Comparison of ENCODE assay signal across 8 cellular contexts in genomic region chr1:11272842-11273594, GRCh38. TPM values are rescaled to one million over a fixed set of nuclear protein-coding genes. Genes with fewer than 3 reads are reported as not detected.
DNase-seq lines count a peak whose midpoint lies in the region; ATAC-seq and TF ChIP-seq lines count a peak whose summit lies in the region.

TSS of gene UBIAD1 (plus strand) at chr1:11273198. CDS start at chr1:11273532, 334 bp downstream.

- H3K27me3 Mint-ChIP-seq in activated T-helper 1 cell treated with anti-CD3 and anti-CD28 coated beads, Interleukin-12 subunit alpha, Interleukin-12 subunit beta, Interleukin-2, Interleukin-4 antibody, amounts not matched to agents 30 ng/mL and 10 ng/mL and 1 ng/mL, durations not matched to agents 14 hours and 24 hours and 36 hours (ENCODE audit: insufficient read depth): peaks cover 2% of the 10 kb centered on the region
- H3K27me3 Mint-ChIP-seq in naive thymus-derived CD8-positive, alpha-beta T cell: no peaks in the 10 kb centered on the region
- H3K27me3 Mint-ChIP-seq in stimulated activated naive B cell treated with anti-CD40 and anti-IgM and Interleukin-4, amounts not matched to agents 10 μg/mL and 1 μg/mL and 100 μg/mL, for 72 hours: no peaks in the 10 kb centered on the region

- H3K4me1 ChIP-seq in DND-41 (ENCODE audit: insufficient read depth, low read length) (peaks cover 32% of the 10 kb centered on the region), fibroblast of lung (ENCODE audit: control insufficient read depth, extremely low read depth, insufficient read depth, low read length) (peaks cover 2% of the 10 kb centered on the region)

- peak within 1 kb of the TSS; percentile 95 for H3K27ac Mint-ChIP-seq in activated T-helper 1 cell treated with anti-CD3 and anti-CD28 coated beads, Interleukin-12 subunit alpha, Interleukin-12 subunit beta, Interleukin-2, Interleukin-4 antibody, amounts not matched to agents 30 ng/mL and 10 ng/mL and 1 ng/mL, durations not matched to agents 14 hours and 24 hours and 36 hours
- H3K27ac Mint-ChIP-seq in naive thymus-derived CD8-positive, alpha-beta T cell: peak within 1 kb of the TSS; percentile 88 to 98 (median 92)
- peak within 1 kb of the TSS; percentile 97 for H3K27ac Mint-ChIP-seq in stimulated activated naive B cell treated with anti-CD40 and anti-IgM and Interleukin-4, amounts not matched to agents 10 μg/mL and 1 μg/mL and 100 μg/mL, for 72 hours

- intact Hi-C loops in activated T-helper 1 cell treated with anti-CD3 and anti-CD28 coated beads, Interleukin-12 subunit alpha, Interleukin-12 subunit beta, Interleukin-2, Interleukin-4 antibody, amounts not matched to agents 30 ng/mL and 10 ng/mL and 1 ng/mL, durations not matched to agents 14 hours and 24 hours and 36 hours (cut with micrococcal nuclease): loop anchor here (1.0 to 10.0 kb wide), 6 partner anchors 11 to 632 kb away; partner anchors contain the start of genes MAD2L2, MTOR and TARDBP

- H3K36me3 ChIP-seq in DND-41 (ENCODE audit: insufficient read depth, low read length): peaks cover 21% of the 10 kb centered on the region
- H3K36me3 ChIP-seq in fibroblast of lung (ENCODE audit: control insufficient read depth, insufficient read depth, low read length): no peaks in the 10 kb centered on the region

- no peaks in the 10 kb centered on the region for H3K9me3 Mint-ChIP-seq in activated T-helper 1 cell treated with anti-CD3 and anti-CD28 coated beads, Interleukin-12 subunit alpha, Interleukin-12 subunit beta, Interleukin-2, Interleukin-4 antibody, amounts not matched to agents 30 ng/mL and 10 ng/mL and 1 ng/mL, durations not matched to agents 14 hours and 24 hours and 36 hours
- H3K9me3 Mint-ChIP-seq in naive thymus-derived CD8-positive, alpha-beta T cell: no peaks in the 10 kb centered on the region
- H3K9me3 Mint-ChIP-seq in stimulated activated naive B cell treated with anti-CD40 and anti-IgM and Interleukin-4, amounts not matched to agents 10 μg/mL and 1 μg/mL and 100 μg/mL, for 72 hours: no peaks in the 10 kb centered on the region

- ATAC-seq in DND-41 (ENCODE audit: insufficient read depth, low read depth) (peak; percentile 90), GM21723 (IDR thresholded peaks at IDR 0.05; ENCODE audit: unreplicated experiment) (peak; percentile 83)
- ATAC-seq in naive thymus-derived CD8-positive, alpha-beta T cell: peak; percentile 85 to 90
- ATAC-seq in stimulated activated naive B cell treated with anti-CD40 and anti-IgM and Interleukin-4, amounts not matched to agents 10 μg/mL and 1 μg/mL and 100 μg/mL, for 72 hours (replicated peaks): peak; percentile 90 to 92

- H3K79me2 ChIP-seq in DND-41 (ENCODE audit: insufficient read depth, low read length) (peaks cover 44% of the 10 kb centered on the region), fibroblast of lung (ENCODE audit: control insufficient read depth, insufficient read depth, low read length) (peaks cover 2% of the 10 kb centered on the region)

- peak within 1 kb of the TSS; percentile 98 for H3K4me3 Mint-ChIP-seq in activated T-helper 1 cell treated with anti-CD3 and anti-CD28 coated beads, Interleukin-12 subunit alpha, Interleukin-12 subunit beta, Interleukin-2, Interleukin-4 antibody, amounts not matched to agents 30 ng/mL and 10 ng/mL and 1 ng/mL, durations not matched to agents 14 hours and 24 hours and 36 hours
- H3K4me3 Mint-ChIP-seq in naive thymus-derived CD8-positive, alpha-beta T cell: peak within 1 kb of the TSS; percentile 89 to 98 (median 94)
- peak within 1 kb of the TSS; percentile 96 for H3K4me3 Mint-ChIP-seq in stimulated activated naive B cell treated with anti-CD40 and anti-IgM and Interleukin-4, amounts not matched to agents 10 μg/mL and 1 μg/mL and 100 μg/mL, for 72 hours

- H3K9ac ChIP-seq in DND-41 (ENCODE audit: low read depth, low read length): peak within 1 kb of the TSS; percentile 97
- H3K9ac ChIP-seq in fibroblast of lung (ENCODE audit: insufficient read depth, low read length): peak within 1 kb of the TSS; percentile 91

- H3K36me3 Mint-ChIP-seq in activated T-helper 1 cell treated with anti-CD3 and anti-CD28 coated beads, Interleukin-12 subunit alpha, Interleukin-12 subunit beta, Interleukin-2, Interleukin-4 antibody, amounts not matched to agents 30 ng/mL and 10 ng/mL and 1 ng/mL, durations not matched to agents 14 hours and 24 hours and 36 hours (ENCODE audit: low read depth): peaks cover 15% of the 10 kb centered on the region
- H3K36me3 Mint-ChIP-seq in naive thymus-derived CD8-positive, alpha-beta T cell: peaks cover 4 to 31% (median 7%) of the 10 kb centered on the region in 3 donors
- H3K36me3 Mint-ChIP-seq in stimulated activated naive B cell treated with anti-CD40 and anti-IgM and Interleukin-4, amounts not matched to agents 10 μg/mL and 1 μg/mL and 100 μg/mL, for 72 hours: peaks cover 17% of the 10 kb centered on the region in 2 donors

- peak within 1 kb of the TSS; percentile 91 to 98 for H3K4me3 ChIP-seq in DND-41 (ENCODE audit: low read depth in 1 of 2, low read length in 2 of 2)
- peak within 1 kb of the TSS; percentile 85 to 93 (median 88) for H3K4me3 ChIP-seq in fibroblast of lung (replicated peaks in 1 of 4; ENCODE audit: control extremely low read depth in 1 of 4, insufficient read depth in 1 of 4, low read depth in 3 of 4, low read length in 4 of 4)

- no peak for TF ChIP-seq CTCF in DND-41 (IDR thresholded peaks at IDR 0.05; ENCODE audit: borderline replicate concordance, extremely low read depth, low read length, poor library complexity, severe bottlenecking)
- peak; percentile 16 to 39 for TF ChIP-seq CTCF in fibroblast of lung (conservative IDR thresholded peaks at IDR 0.05 in 1 of 2, IDR thresholded peaks at IDR 0.05 in 1 of 2; ENCODE audit: low read depth in 1 of 2, low read length in 2 of 2)

- H2AFZ ChIP-seq in DND-41 (ENCODE audit: low read depth, low read length) (peak within 1 kb of the TSS; percentile 99), fibroblast of lung (ENCODE audit: low read length) (peak within 1 kb of the TSS; percentile 91)

- peaks cover 25% of the 10 kb centered on the region for H3K4me1 Mint-ChIP-seq in activated T-helper 1 cell treated with anti-CD3 and anti-CD28 coated beads, Interleukin-12 subunit alpha, Interleukin-12 subunit beta, Interleukin-2, Interleukin-4 antibody, amounts not matched to agents 30 ng/mL and 10 ng/mL and 1 ng/mL, durations not matched to agents 14 hours and 24 hours and 36 hours (ENCODE audit: low read depth)
- H3K4me1 Mint-ChIP-seq in naive thymus-derived CD8-positive, alpha-beta T cell: peaks cover 17 to 38% (median 35%) of the 10 kb centered on the region in 4 donors
- H3K4me1 Mint-ChIP-seq in stimulated activated naive B cell treated with anti-CD40 and anti-IgM and Interleukin-4, amounts not matched to agents 10 μg/mL and 1 μg/mL and 100 μg/mL, for 72 hours: peaks cover 16 to 29% of the 10 kb centered on the region in 2 donors

- in situ Hi-C loops in KBM-7 (cut with MboI; ENCODE audit: low pct_unique_long_range_greater_than_20kb, low sequenced_read_pairs): no loop called here

- H3K9me3 ChIP-seq in DND-41 (ENCODE audit: insufficient read depth, low read length, severe bottlenecking) (no peaks in the 10 kb centered on the region), fibroblast of lung (ENCODE audit: control insufficient read depth, insufficient read depth, low read depth, low read length) (no peaks in the 10 kb centered on the region)

- H3K4me2 ChIP-seq in DND-41 (ENCODE audit: insufficient read depth, low read length) (peak within 1 kb of the TSS; percentile 95), fibroblast of lung (ENCODE audit: extremely low read depth, insufficient read depth, low read length) (peak within 1 kb of the TSS; percentile 97)

- H4K20me1 ChIP-seq in DND-41 (ENCODE audit: insufficient read depth, low read length) (no peaks in the 10 kb centered on the region), fibroblast of lung (ENCODE audit: control insufficient read depth, extremely low read depth, insufficient read depth, low read length) (no peaks in the 10 kb centered on the region)

- H3K27me3 ChIP-seq in DND-41 (ENCODE audit: insufficient read depth, low read length, poor library complexity): no peaks in the 10 kb centered on the region
- no peaks in the 10 kb centered on the region for H3K27me3 ChIP-seq in fibroblast of lung (ENCODE audit: control insufficient read depth, insufficient read depth, low read length)

- POLR2A ChIA-PET in naive thymus-derived CD8-positive, alpha-beta T cell (lab: Charles Lee): interaction anchor here (0.6 to 6.9 kb wide), 7 partner anchors 10 to 377 kb away, joined by 3 to 57 read pairs (median 4); partner anchors contain the start of genes EXOSC10, MTOR and TARDBP

- DNase-seq in DND-41 (peak; percentile 81), KBM-7 (peak; percentile 89), RPMI8226 (peak; percentile 94), fibroblast of lung (ENCODE audit: low read depth in 2 of 2) (peak; percentile 84 to 89)
- peak; percentile 75 for DNase-seq in activated T-helper 1 cell treated with anti-CD3 and anti-CD28 coated beads, Interleukin-12 subunit alpha, Interleukin-12 subunit beta, Interleukin-2, Interleukin-4 antibody, amounts not matched to agents 30 ng/mL and 10 ng/mL and 1 ng/mL, durations not matched to agents 14 hours and 24 hours and 36 hours (ENCODE audit: low spot score)
- DNase-seq in naive thymus-derived CD8-positive, alpha-beta T cell: peak; percentile 58 to 91 (median 80)
- DNase-seq in stimulated activated naive B cell treated with anti-CD40 and anti-IgM and Interleukin-4, amounts not matched to agents 10 μg/mL and 1 μg/mL and 100 μg/mL, for 72 hours: peak; percentile 77

- H3K27ac ChIP-seq in DND-41 (ENCODE audit: low read length) (peak within 1 kb of the TSS; percentile 81), fibroblast of lung (ENCODE audit: insufficient read depth, low read length) (peak within 1 kb of the TSS; percentile 94)

RNA-seq across cellular contexts. Expression of gene UBIAD1, which starts in this region (rescaled TPM):
- total RNA-seq in activated T-helper 1 cell treated with anti-CD3 and anti-CD28 coated beads, Interleukin-12 subunit alpha, Interleukin-12 subunit beta, Interleukin-2, Interleukin-4 antibody, amounts not matched to agents 30 ng/mL and 10 ng/mL and 1 ng/mL, durations not matched to agents 14 hours and 24 hours and 36 hours: 30.5 and 33.1 TPM in 2 replicates
- total RNA-seq in fibroblast of lung: 7.6 and 8.0 TPM in 2 replicates
- 7.1 and 12.9 TPM in 2 replicates for polyA plus RNA-seq in fibroblast of lung
- polyA plus RNA-seq in fibroblast of lung (2012): 5.3 and 9.3 TPM in 2 replicates
- polyA minus RNA-seq in fibroblast of lung (ENCODE audit: low replicate concordance): 5.9 and 20.0 TPM in 2 replicates
- total RNA-seq in naive thymus-derived CD8-positive, alpha-beta T cell: 10 to 100 TPM; 32.9 to 34.3 TPM
- 10 to 100 TPM; 29.2 to 50.3 (median 45.2) TPM for polyA plus RNA-seq in naive thymus-derived CD8-positive, alpha-beta T cell

Comparison
In these comparisons a context has a peak if more than half of its experiments do, and no peak if none do; other contexts are left out.
1. Peak in every context shown above with its lines: DNase-seq, ATAC-seq, H3K4me3 ChIP-seq and H3K27ac ChIP-seq.